8 cellular contexts compared by ENCODE assay signal in the genomic region with DNA sequence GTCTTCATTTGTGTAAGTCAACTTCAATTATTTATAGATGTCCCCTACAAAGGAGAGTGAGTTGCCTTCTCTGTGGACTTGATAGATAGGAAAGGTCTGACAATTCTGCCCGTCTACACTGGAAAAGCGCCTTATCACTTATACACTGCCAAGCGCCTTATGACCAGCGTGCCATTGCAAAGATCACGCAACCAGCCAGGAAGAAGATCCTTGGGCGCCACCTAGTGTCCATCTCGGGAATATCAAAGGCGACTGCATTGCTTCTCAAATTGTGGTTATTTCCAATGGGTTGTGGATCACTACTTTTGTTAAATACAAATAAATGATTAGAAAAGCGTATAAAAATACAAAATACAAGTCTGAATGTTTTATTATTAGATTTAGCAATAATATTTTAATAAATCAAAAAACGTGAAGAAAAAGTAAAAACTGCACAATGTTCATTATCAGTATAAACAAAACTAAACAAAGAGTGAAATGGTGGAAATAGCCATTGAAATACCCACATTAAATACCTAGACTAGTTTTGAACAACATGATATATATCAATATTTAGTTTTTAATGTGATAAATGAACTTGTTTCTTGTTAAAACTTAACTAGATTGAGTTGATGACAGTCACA. TPM values are rescaled to one million over a fixed set of nuclear protein-coding genes. Genes with fewer than 3 reads are reported as not detected.
DNase-seq lines count a peak whose midpoint lies in the region; ATAC-seq and TF ChIP-seq lines count a peak whose summit lies in the region.

No MANE protein-coding gene starts in this region.

- H4K20me1 ChIP-seq in GM23338 (replicated peaks; ENCODE audit: insufficient read depth): no peaks in the 10 kb centered on the region

- H3K27me3 Mint-ChIP-seq in GM23338 (ENCODE audit: insufficient read depth, low read depth, poor library complexity) (peaks cover 1% of the 10 kb centered on the region), glutamatergic neuron (ENCODE audit: unreplicated experiment) (peaks cover 3% of the 10 kb centered on the region)
- no peaks in the 10 kb centered on the region for H3K27me3 Mint-ChIP-seq in activated naive CD4-positive, alpha-beta T cell treated with anti-CD3 and anti-CD28 coated beads, Interleukin-2, amount 10 ng/mL, durations not matched to agents 7 days and 5 days

- CTCF ChIA-PET in activated naive CD4-positive, alpha-beta T cell treated with anti-CD3 and anti-CD28 coated beads, Interleukin-2, amount 10 ng/mL, durations not matched to agents 7 days and 5 days (lab: Charles Lee): interaction anchor here (0.7 to 3.0 kb wide), 12 partner anchors 14 to 381 kb away, joined by 3 to 56 read pairs (median 4); no protein-coding TSS in a partner anchor

- H3K4me3 ChIP-seq in GM23338: no peak overlapping the region
- peak overlapping the region; percentile 59 for H3K4me3 ChIP-seq in SK-N-MC

- no peaks in the 10 kb centered on the region for H3K36me3 ChIP-seq in GM23338 (ENCODE audit: insufficient read depth)
- H3K36me3 ChIP-seq in SK-N-MC (ENCODE audit: insufficient read depth, low read length): no peaks in the 10 kb centered on the region; the same call in 1 of the 2 replicates

- no peak overlapping the region for H2AFZ ChIP-seq in GM23338

- DNase-seq in DMS79 (lab: John Stamatoyannopoulos, UW) (peak; percentile 20), GM23338 (ENCODE audit: low spot score) (peak; percentile 83), NAMALWA (ENCODE audit: low spot score) (peak; percentile 89), SK-N-MC (ENCODE audit: low read depth, low spot score) (peak; percentile 55), glutamatergic neuron (peak; percentile 86), posterior vena cava (ENCODE audit: low spot score) (peak; percentile 90), ureter (ENCODE audit: low spot score) (peak; percentile 84)
- DNase-seq in activated naive CD4-positive, alpha-beta T cell treated with anti-CD3 and anti-CD28 coated beads, Interleukin-2, amount 10 ng/mL, durations not matched to agents 7 days and 5 days: peak; percentile 88

- H3K4me1 Mint-ChIP-seq in GM23338 (0 out of 3 replicates have a peak, but pooled peaks cover 3% of the 10 kb centered on the region), glutamatergic neuron (ENCODE audit: low read depth, unreplicated experiment) (no peaks in the 10 kb centered on the region)
- H3K4me1 Mint-ChIP-seq in activated naive CD4-positive, alpha-beta T cell treated with anti-CD3 and anti-CD28 coated beads, Interleukin-2, amount 10 ng/mL, durations not matched to agents 7 days and 5 days: peaks cover 2% of the 10 kb centered on the region

- H3K79me2 ChIP-seq in GM23338 (replicated peaks; ENCODE audit: insufficient read depth): no peaks in the 10 kb centered on the region

- peak; percentile 96 for TF ChIP-seq CTCF in GM23338 (conservative IDR thresholded peaks at IDR 0.05; ENCODE audit: low read depth in 2 of 2)
- TF ChIP-seq CTCF in glutamatergic neuron (IDR thresholded peaks at IDR 0.05; ENCODE audit: partially characterized antibody, unreplicated experiment): peak; percentile 91

- intact Hi-C loops in posterior vena cava (cut with DNase I): loop anchor here in 1 of 2 donors (10.0 kb wide), 1 partner anchor 128 kb away; no protein-coding TSS in a partner anchor

- no peak overlapping the region for H3K27ac ChIP-seq in GM23338 (ENCODE audit: low read depth)
- peak overlapping the region; percentile 42; the same call in 1 of the 2 replicates for H3K27ac ChIP-seq in SK-N-MC

- H3K9ac ChIP-seq in SK-N-MC (ENCODE audit: insufficient read length): no peak overlapping the region

- H3K4me3 Mint-ChIP-seq in GM23338 (no peak overlapping the region), glutamatergic neuron (ENCODE audit: unreplicated experiment) (no peak overlapping the region)
- no peak overlapping the region for H3K4me3 Mint-ChIP-seq in activated naive CD4-positive, alpha-beta T cell treated with anti-CD3 and anti-CD28 coated beads, Interleukin-2, amount 10 ng/mL, durations not matched to agents 7 days and 5 days

- no peaks in the 10 kb centered on the region for H3F3A ChIP-seq in GM23338 (replicated peaks; ENCODE audit: low read depth)

- no peak overlapping the region for H3K4me2 ChIP-seq in GM23338

- ATAC-seq in GM23338: peak; percentile 81

- no peaks in the 10 kb centered on the region for H3K9me3 Mint-ChIP-seq in GM23338
- H3K9me3 Mint-ChIP-seq in activated naive CD4-positive, alpha-beta T cell treated with anti-CD3 and anti-CD28 coated beads, Interleukin-2, amount 10 ng/mL, durations not matched to agents 7 days and 5 days: no peaks in the 10 kb centered on the region
- H3K9me3 Mint-ChIP-seq in glutamatergic neuron (ENCODE audit: unreplicated experiment): no peaks in the 10 kb centered on the region

- H3K9me3 ChIP-seq in SK-N-MC (ENCODE audit: low read depth, low read length): no peaks in the 10 kb centered on the region

- no peaks in the 10 kb centered on the region for H3K4me1 ChIP-seq in GM23338 (ENCODE audit: insufficient read depth)

- no peaks in the 10 kb centered on the region for H3K27me3 ChIP-seq in GM23338 (ENCODE audit: insufficient read depth)

- no peaks in the 10 kb centered on the region for H3K9me2 ChIP-seq in GM23338 (ENCODE audit: insufficient read depth)

- H3K36me3 Mint-ChIP-seq in GM23338 (ENCODE audit: low read depth) (no peaks in the 10 kb centered on the region), glutamatergic neuron (ENCODE audit: unreplicated experiment) (no peaks in the 10 kb centered on the region)
- H3K36me3 Mint-ChIP-seq in activated naive CD4-positive, alpha-beta T cell treated with anti-CD3 and anti-CD28 coated beads, Interleukin-2, amount 10 ng/mL, durations not matched to agents 7 days and 5 days: peaks cover 9% of the 10 kb centered on the region

- H3K27ac Mint-ChIP-seq in GM23338: no peak overlapping the region
- no peak overlapping the region for H3K27ac Mint-ChIP-seq in activated naive CD4-positive, alpha-beta T cell treated with anti-CD3 and anti-CD28 coated beads, Interleukin-2, amount 10 ng/mL, durations not matched to agents 7 days and 5 days
- H3K27ac Mint-ChIP-seq in glutamatergic neuron (ENCODE audit: unreplicated experiment): no peak overlapping the region

TF ChIP-seq in GM23338, 12 proteins besides CTCF, POLR2A, EP300 and RAD21:
- TF ChIP-seq STAT1 (IDR thresholded peaks at IDR 0.05; ENCODE audit: unreplicated experiment) (no peak), EZH2phosphoT487 (IDR thresholded peaks at IDR 0.05; ENCODE audit: unreplicated experiment) (no peak), JUNB (IDR thresholded peaks at IDR 0.05; ENCODE audit: unreplicated experiment) (no peak), NANOG (IDR thresholded peaks at IDR 0.05; ENCODE audit: borderline replicate concordance) (no peak), ZNF114 (CRISPR knock-in tag; IDR thresholded peaks at IDR 0.05) (no peak), ZNF331 (CRISPR knock-in tag; IDR thresholded peaks at IDR 0.05; ENCODE audit: low read depth) (no peak), ETS1 (IDR thresholded peaks at IDR 0.05) (no peak), EZH2 (IDR thresholded peaks at IDR 0.05; ENCODE audit: low read depth, unreplicated experiment) (no peak), POLR2AphosphoS5 (IDR thresholded peaks at IDR 0.05; ENCODE audit: low read depth) (no peak)
- TF ChIP-seq, protein P1, sequence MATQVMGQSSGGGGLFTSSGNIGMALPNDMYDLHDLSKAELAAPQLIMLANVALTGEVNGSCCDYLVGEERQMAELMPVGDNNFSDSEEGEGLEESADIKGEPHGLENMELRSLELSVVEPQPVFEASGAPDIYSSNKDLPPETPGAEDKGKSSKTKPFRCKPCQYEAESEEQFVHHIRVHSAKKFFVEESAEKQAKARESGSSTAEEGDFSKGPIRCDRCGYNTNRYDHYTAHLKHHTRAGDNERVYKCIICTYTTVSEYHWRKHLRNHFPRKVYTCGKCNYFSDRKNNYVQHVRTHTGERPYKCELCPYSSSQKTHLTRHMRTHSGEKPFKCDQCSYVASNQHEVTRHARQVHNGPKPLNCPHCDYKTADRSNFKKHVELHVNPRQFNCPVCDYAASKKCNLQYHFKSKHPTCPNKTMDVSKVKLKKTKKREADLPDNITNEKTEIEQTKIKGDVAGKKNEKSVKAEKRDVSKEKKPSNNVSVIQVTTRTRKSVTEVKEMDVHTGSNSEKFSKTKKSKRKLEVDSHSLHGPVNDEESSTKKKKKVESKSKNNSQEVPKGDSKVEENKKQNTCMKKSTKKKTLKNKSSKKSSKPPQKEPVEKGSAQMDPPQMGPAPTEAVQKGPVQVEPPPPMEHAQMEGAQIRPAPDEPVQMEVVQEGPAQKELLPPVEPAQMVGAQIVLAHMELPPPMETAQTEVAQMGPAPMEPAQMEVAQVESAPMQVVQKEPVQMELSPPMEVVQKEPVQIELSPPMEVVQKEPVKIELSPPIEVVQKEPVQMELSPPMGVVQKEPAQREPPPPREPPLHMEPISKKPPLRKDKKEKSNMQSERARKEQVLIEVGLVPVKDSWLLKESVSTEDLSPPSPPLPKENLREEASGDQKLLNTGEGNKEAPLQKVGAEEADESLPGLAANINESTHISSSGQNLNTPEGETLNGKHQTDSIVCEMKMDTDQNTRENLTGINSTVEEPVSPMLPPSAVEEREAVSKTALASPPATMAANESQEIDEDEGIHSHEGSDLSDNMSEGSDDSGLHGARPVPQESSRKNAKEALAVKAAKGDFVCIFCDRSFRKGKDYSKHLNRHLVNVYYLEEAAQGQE (IDR thresholded peaks at IDR 0.05; ENCODE audit: unreplicated experiment): no peak

RNA-seq across cellular contexts. Expression of gene SUB1, which starts 27.8 kb away (rescaled TPM):
- total RNA-seq in GM23338 (2014; rRNA removed; shearing (Covaris generic)): 288 and 365 TPM in 2 replicates
- polyA plus RNA-seq in GM23338 (2016; fragmentation: Nextera tagmentation; extraction: Ambion mirVana): 1,041 and 1,042 TPM in 2 replicates
- 172 TPM for total RNA-seq in glutamatergic neuron (ENCODE audit: unreplicated experiment)
- 100 to 1,000 TPM; 151 to 179 TPM for total RNA-seq in posterior vena cava
- total RNA-seq in ureter: 138 TPM

Comparison
In these comparisons a context has a peak if more than half of its experiments do, and no peak if none do; other contexts are left out.
1. DNase-seq: peak in every context shown above with its lines; median percentile 90 in posterior vena cava; 89 in NAMALWA; 88 in activated naive CD4-positive, alpha-beta T cell treated with anti-CD3 and anti-CD28 coated beads, Interleukin-2, amount 10 ng/mL, durations not matched to agents 7 days and 5 days; 86 in glutamatergic neuron; 84 in ureter; 83 in GM23338; 55 in SK-N-MC; 20 in DMS79.